21 cellular contexts compared by ENCODE assay signal in the genomic region with DNA sequence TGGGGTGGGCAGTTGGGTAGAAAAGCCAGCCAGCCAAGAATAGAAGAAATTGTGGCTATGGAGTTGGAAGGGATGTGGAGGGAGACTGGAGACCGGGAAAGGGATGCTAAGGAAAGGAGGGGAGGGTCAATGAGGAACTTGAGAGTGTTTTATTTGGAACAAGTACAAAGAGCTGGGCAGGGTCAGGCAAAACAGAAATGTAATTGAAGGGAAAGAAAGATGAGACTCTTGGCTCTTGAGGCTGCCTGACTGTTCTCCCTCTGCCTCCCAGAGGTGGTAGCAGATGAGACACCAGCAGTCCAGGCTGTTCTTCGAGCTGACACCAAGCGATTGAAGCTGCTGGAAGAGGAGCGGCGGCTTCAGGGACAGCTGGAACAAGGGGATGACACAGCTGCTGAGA.
"Had no signal": no experiment of that assay in that cellular context is flagged by ENCODE, and none has a peak within 500 bp of the region (broad histone marks: within the 10 kb centered on the region; RNA-seq: fewer than 3 reads in every experiment).

No MANE protein-coding gene starts in this region.

- H3K9me3 Mint-ChIP-seq: activated CD4-positive, alpha-beta memory T cell treated with anti-CD3 and anti-CD28 coated beads, Interleukin-2, amount 10 ng/mL, durations not matched to agents 7 days and 5 days; activated CD4-positive, alpha-beta T cell treated with anti-CD3 and anti-CD28 coated beads, Interleukin-2, amount 10 ng/mL, durations not matched to agents 24 days and 14 days; activated naive CD4-positive, alpha-beta T cell treated with anti-CD3 and anti-CD28 coated beads, Interleukin-2, amount 50 U/mL, for 72 hours had no signal

- H3K4me3 Mint-ChIP-seq: activated CD4-positive, alpha-beta memory T cell treated with anti-CD3 and anti-CD28 coated beads, Interleukin-2, amount 10 ng/mL, durations not matched to agents 7 days and 5 days; activated CD4-positive, alpha-beta T cell treated with anti-CD3 and anti-CD28 coated beads, Interleukin-2, amount 10 ng/mL, durations not matched to agents 24 days and 14 days had no signal

- H3K27ac Mint-ChIP-seq: activated CD4-positive, alpha-beta memory T cell treated with anti-CD3 and anti-CD28 coated beads, Interleukin-2, amount 10 ng/mL, durations not matched to agents 7 days and 5 days; activated CD4-positive, alpha-beta T cell treated with anti-CD3 and anti-CD28 coated beads, Interleukin-2, amount 10 ng/mL, durations not matched to agents 24 days and 14 days had no signal

- H3K4me1 Mint-ChIP-seq: activated CD4-positive, alpha-beta memory T cell treated with anti-CD3 and anti-CD28 coated beads, Interleukin-2, amount 10 ng/mL, durations not matched to agents 7 days and 5 days; activated CD4-positive, alpha-beta T cell treated with anti-CD3 and anti-CD28 coated beads, Interleukin-2, amount 10 ng/mL, durations not matched to agents 24 days and 14 days had no signal

- ATAC-seq: activated naive CD4-positive, alpha-beta T cell treated with anti-CD3 and anti-CD28 coated beads, Interleukin-2, amount 50 U/mL, for 72 hours; left lobe of liver; lower lobe of right lung; mucosa of descending colon; SK-N-SH treated with all-trans-retinoic acid at 6 μM for 48 hours had no signal

- DNase-seq: activated CD4-positive, alpha-beta memory T cell treated with anti-CD3 and anti-CD28 coated beads, Interleukin-2, amount 10 ng/mL, durations not matched to agents 7 days and 5 days; activated CD4-positive, alpha-beta T cell treated with anti-CD3 and anti-CD28 coated beads, Interleukin-2, amount 10 ng/mL, durations not matched to agents 24 days and 14 days; activated CD4-positive, CD25-positive, alpha-beta regulatory T cell; activated gamma-delta T cell treated with Interleukin-2 at 50 U/mL for 16 hours; amygdala; cortex of kidney; foreskin fibroblast; lower lobe of right lung; mesendoderm; mucosa of descending colon; sigmoid colon; stimulated activated CD4-positive, alpha-beta T cell treated with anti-CD3 and anti-CD28 coated beads, Interleukin-15, amount 100 ng/mL, for 24 hours; stimulated activated naive CD4-positive, alpha-beta T cell; T1000; testis; trophoblast cell had no signal

- H3K4me1 ChIP-seq: lower lobe of right lung, sigmoid colon, testis had no signal

- H3K4me3 ChIP-seq: cardiac muscle cell, lower lobe of right lung, mucosa of descending colon, sigmoid colon, smooth muscle cell, testis had no signal

- H3K27me3 ChIP-seq: cardiac muscle cell, sigmoid colon, testis had no signal

- H3K27ac ChIP-seq: cardiac muscle cell, lower lobe of right lung, sigmoid colon, testis had no signal

- H3K27me3 Mint-ChIP-seq: activated CD4-positive, alpha-beta memory T cell treated with anti-CD3 and anti-CD28 coated beads, Interleukin-2, amount 10 ng/mL, durations not matched to agents 7 days and 5 days; activated CD4-positive, alpha-beta T cell treated with anti-CD3 and anti-CD28 coated beads, Interleukin-2, amount 10 ng/mL, durations not matched to agents 24 days and 14 days had no signal

- H3K4me2 ChIP-seq: smooth muscle cell had no signal

- H3K9me3 ChIP-seq: lower lobe of right lung, mucosa of descending colon, sigmoid colon, testis had no signal
